Comparison of ENCODE assay signal across 11 cellular contexts in genomic region chr3:152051501-152052404, GRCh38.
A peak's percentile ranks its signal among the peaks of the same experiment; 100 is the strongest.
DNase-seq lines count a peak whose midpoint lies in the region; ATAC-seq and TF ChIP-seq lines count a peak whose summit lies in the region.
"Had no signal": no experiment of that assay in that cellular context is flagged by ENCODE, and none has a peak within 500 bp of the region (broad histone marks: within the 10 kb centered on the region; RNA-seq: fewer than 3 reads in every experiment).

No MANE protein-coding gene starts in this region.

- TF ChIP-seq CTCF in fibroblast of villous mesenchyme (IDR thresholded peaks at IDR 0.05; ENCODE audit: insufficient read depth, low read depth, low read length) (no peak), coronary artery (IDR thresholded peaks at IDR 0.05) (no peak)

- no peak overlapping the region for H3K4me3 ChIP-seq in fibroblast of villous mesenchyme (ENCODE audit: low read depth, low read length)
- no peak overlapping the region for H3K4me3 ChIP-seq in coronary artery
- H3K4me3 ChIP-seq: vagina had no signal

- DNase-seq in EH (ENCODE audit: low read depth) (peak; percentile 79), NCI-H146 treated with DMSO at 0.1 percent for 48 hours (lab: John Stamatoyannopoulos, UW; ENCODE audit: unreplicated experiment) (peak; percentile 96), fibroblast of villous mesenchyme (ENCODE audit: low read depth) (peak; percentile 78), activated gamma-delta T cell treated with Interleukin-2 at 50 U/mL for 16 hours (no peak), putamen (ENCODE audit: low spot score) (no peak), coronary artery (ENCODE audit: low spot score) (no peak)
- DNase-seq: activated B cell treated with CpG ODN at 0.5 μM for 24 hours, NCI-H510A treated with DMSO at 0.1 percent for 48 hours had no signal

- ATAC-seq in GM21529 (IDR thresholded peaks at IDR 0.05; ENCODE audit: unreplicated experiment) (peak; percentile 75), GM21515 (IDR thresholded peaks at IDR 0.05; ENCODE audit: unreplicated experiment) (no peak)

- no peak overlapping the region for H3K27ac ChIP-seq in coronary artery
- H3K27ac ChIP-seq: vagina had no signal

Comparison
In these comparisons a context has a peak if more than half of its experiments do, and no peak if none do; other contexts are left out.
1. DNase-seq: peak in EH (single experiment), NCI-H146 treated with DMSO at 0.1 percent for 48 hours (single experiment) and fibroblast of villous mesenchyme (single experiment); none in activated gamma-delta T cell treated with Interleukin-2 at 50 U/mL for 16 hours (single experiment), putamen (single experiment) and coronary artery (single experiment).